9 cellular contexts compared by ENCODE assay signal in the genomic region with DNA sequence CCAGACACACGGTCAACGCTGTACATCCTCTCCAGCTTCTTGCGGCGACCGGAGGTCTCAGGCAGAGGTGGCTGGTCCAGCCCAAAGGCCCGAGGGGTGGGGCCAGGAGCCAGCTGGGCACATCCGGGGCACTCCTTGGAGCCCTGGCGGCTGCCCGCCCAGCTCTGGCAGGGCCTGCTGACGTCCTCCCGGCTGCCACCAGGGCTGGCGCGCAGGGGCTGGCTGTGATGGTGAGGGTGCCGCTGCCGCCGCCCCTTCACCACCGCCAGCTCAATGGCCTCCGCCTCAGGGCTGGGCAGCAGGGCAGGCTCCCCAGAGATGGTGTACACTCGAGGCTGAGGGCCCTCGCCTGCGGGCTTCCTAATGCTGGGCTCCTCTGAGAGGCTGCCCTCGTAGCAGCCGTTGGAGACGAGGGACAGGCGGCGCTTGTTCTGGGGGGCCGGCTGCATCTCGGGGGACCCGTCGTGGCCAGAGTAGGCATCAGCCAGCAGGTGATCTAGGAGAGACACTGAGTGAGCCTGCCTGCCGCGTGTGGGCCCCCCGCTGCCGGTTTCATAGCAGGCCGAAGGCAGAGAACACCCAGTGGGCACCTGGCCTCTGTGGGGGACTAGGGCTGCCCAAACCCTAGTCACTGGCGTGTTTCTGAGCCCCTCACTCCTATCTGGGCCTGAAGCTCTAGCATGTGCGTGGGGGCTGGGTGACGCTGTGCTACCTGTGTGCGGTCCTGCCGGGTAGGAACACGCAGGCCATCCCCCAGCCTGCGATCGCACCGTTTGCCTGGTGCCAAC. TPM values are rescaled to one million over a fixed set of nuclear protein-coding genes. Genes with fewer than 3 reads are reported as not detected.
DNase-seq lines count a peak whose midpoint lies in the region; ATAC-seq and TF ChIP-seq lines count a peak whose summit lies in the region.
"Had no signal": no experiment of that assay in that cellular context is flagged by ENCODE, and none has a peak within 500 bp of the region (broad histone marks: within the 10 kb centered on the region; RNA-seq: fewer than 3 reads in every experiment).

No MANE protein-coding gene starts in this region.

- H3K9me3 Mint-ChIP-seq in HFFc6 = no peaks in the 10 kb centered on the region
- no peaks in the 10 kb centered on the region for H3K9me3 Mint-ChIP-seq in activated T-helper 17 cell treated with anti-CD3 and anti-CD28 coated beads, Interleukin-2, amount 50 U/mL, for 72 hours

- TF ChIP-seq CTCF in HFFc6 (IDR thresholded peaks at IDR 0.05) = no peak
- TF ChIP-seq CTCF in GM13976 (IDR thresholded peaks at IDR 0.05; ENCODE audit: borderline replicate concordance, control extremely low read depth, extremely low read depth, insufficient read depth, missing control alignments) = no peak

- H3K36me3 Mint-ChIP-seq in HFFc6 (ENCODE audit: low read depth) = no peaks in the 10 kb centered on the region
- peaks cover 14% of the 10 kb centered on the region for H3K36me3 Mint-ChIP-seq in activated T-helper 17 cell treated with anti-CD3 and anti-CD28 coated beads, Interleukin-2, amount 50 U/mL, for 72 hours (ENCODE audit: low read depth)

- ATAC-seq in activated T-helper 17 cell treated with anti-CD3 and anti-CD28 coated beads, Interleukin-2, amount 50 U/mL, for 72 hours (replicated peaks) = no peak
- ATAC-seq in left cardiac atrium = no peak

- no peaks in the 10 kb centered on the region for H3K27me3 ChIP-seq in skeletal muscle satellite cell (ENCODE audit: control insufficient read depth, insufficient read depth, low read length)

- in situ Hi-C loops in GM13976 (cut with MboI; ENCODE audit: low sequenced_read_pairs, unreplicated experiment) = no loop called here

- DNase-seq in HFFc6 = no peak
- DNase-seq in left cardiac atrium = peak; percentile 27
- DNase-seq in GDM1 (lab: John Stamatoyannopoulos, UW) = no peak
- no peak for DNase-seq in epidermal melanocyte (ENCODE audit: insufficient read length, low spot score)
- no peak for DNase-seq in NCI-H187 (lab: John Stamatoyannopoulos, UW)
- DNase-seq in GM13976 (ENCODE audit: low spot score) = no peak

- H3K9me3 ChIP-seq in skeletal muscle satellite cell (replicated peaks; ENCODE audit: low read length) = no peaks in the 10 kb centered on the region

- H3K27me3 Mint-ChIP-seq in HFFc6 (ENCODE audit: insufficient read depth) = no peaks in the 10 kb centered on the region
- H3K27me3 Mint-ChIP-seq in activated T-helper 17 cell treated with anti-CD3 and anti-CD28 coated beads, Interleukin-2, amount 50 U/mL, for 72 hours = no peaks in the 10 kb centered on the region

- H3K4me2 ChIP-seq in skeletal muscle satellite cell (ENCODE audit: low read length) = peak overlapping the region; percentile 99

- H3K4me1 ChIP-seq in skeletal muscle satellite cell (ENCODE audit: control insufficient read depth, insufficient read depth, low read length) = peaks cover 44% of the 10 kb centered on the region

- peaks cover 42% of the 10 kb centered on the region for H3K36me3 ChIP-seq in skeletal muscle satellite cell (ENCODE audit: insufficient read depth, low read length)

- no peak overlapping the region for H3K27ac Mint-ChIP-seq in HFFc6
- no peak overlapping the region for H3K27ac Mint-ChIP-seq in activated T-helper 17 cell treated with anti-CD3 and anti-CD28 coated beads, Interleukin-2, amount 50 U/mL, for 72 hours

- peak overlapping the region; percentile 86 for H3K4me3 ChIP-seq in skeletal muscle satellite cell (ENCODE audit: low read length)

- H3K9ac ChIP-seq in skeletal muscle satellite cell (ENCODE audit: low read depth, low read length) = peak overlapping the region; percentile 90

- intact Hi-C loops in left cardiac atrium (cut with DNase I) = no loop called here

- H3K4me1 Mint-ChIP-seq in HFFc6 (ENCODE audit: low read depth) = no peaks in the 10 kb centered on the region
- H3K4me1 Mint-ChIP-seq in activated T-helper 17 cell treated with anti-CD3 and anti-CD28 coated beads, Interleukin-2, amount 50 U/mL, for 72 hours = no peaks in the 10 kb centered on the region

- H3K4me3 Mint-ChIP-seq in HFFc6 = peak overlapping the region; percentile 28; the same call in 1 of the 2 replicates
- H3K4me3 Mint-ChIP-seq in activated T-helper 17 cell treated with anti-CD3 and anti-CD28 coated beads, Interleukin-2, amount 50 U/mL, for 72 hours = peak overlapping the region; percentile 34

RNA-seq across cellular contexts. Expression of a gene that starts 1.5 kb away (rescaled TPM):
- 10 to 100 TPM; 24.3 to 29.9 (median 26.4) TPM for total RNA-seq in HFFc6 (2021; fragmentation: NEBNext Ultra II Directional; extraction: Animal tissue kit (Norgen Biotek cat#: 25700))
- 10 to 100 TPM; 26.6 to 35.5 TPM for total RNA-seq in activated T-helper 17 cell treated with anti-CD3 and anti-CD28 coated beads, Interleukin-2, amount 50 U/mL, for 72 hours
- 10 to 100 TPM; 20.5 to 25.1 TPM for total RNA-seq in left cardiac atrium
- 40.8 and 46.6 TPM in 2 replicates for total RNA-seq in skeletal muscle satellite cell (2012; rRNA removed)

RNA-seq across cellular contexts. Expression of a gene that starts 16.4 kb away (rescaled TPM):
- not detected for total RNA-seq in HFFc6 (2021; fragmentation: NEBNext Ultra II Directional; extraction: Animal tissue kit (Norgen Biotek cat#: 25700))
- total RNA-seq in activated T-helper 17 cell treated with anti-CD3 and anti-CD28 coated beads, Interleukin-2, amount 50 U/mL, for 72 hours = not detected
- not detected for total RNA-seq in left cardiac atrium
- total RNA-seq in skeletal muscle satellite cell (2012; rRNA removed) = not detected in 2 replicates
- total RNA-seq: ureter had no signal

RNA-seq across cellular contexts. Expression of a gene that starts 34.4 kb away (rescaled TPM):
- under 1 TPM in 5 of 6 experiments, not detected in 1; 0.09 to 0.36 (median 0.20) TPM for total RNA-seq in HFFc6 (2021; fragmentation: NEBNext Ultra II Directional; extraction: Animal tissue kit (Norgen Biotek cat#: 25700))
- under 1 TPM; 0.39 to 0.58 TPM for total RNA-seq in activated T-helper 17 cell treated with anti-CD3 and anti-CD28 coated beads, Interleukin-2, amount 50 U/mL, for 72 hours
- 1 to 10 TPM; 2.5 to 5.3 TPM for total RNA-seq in left cardiac atrium
- 0.25 TPM in 1 of 2 replicates, not detected in the other for total RNA-seq in skeletal muscle satellite cell (2012; rRNA removed)

RNA-seq across cellular contexts. Expression of a gene that starts 34.6 kb away (rescaled TPM):
- total RNA-seq in HFFc6 (2021; fragmentation: NEBNext Ultra II Directional; extraction: Animal tissue kit (Norgen Biotek cat#: 25700)) = 10 to 100 TPM in 1 of 6 experiments, 1 to 10 TPM in 5; 6.4 to 10.6 (median 8.7) TPM
- total RNA-seq in activated T-helper 17 cell treated with anti-CD3 and anti-CD28 coated beads, Interleukin-2, amount 50 U/mL, for 72 hours = 1 to 10 TPM; 8.8 to 10.0 TPM
- 10 to 100 TPM in 1 of 2 donors, 1 to 10 TPM in 1; 8.0 to 11.7 TPM for total RNA-seq in left cardiac atrium
- total RNA-seq in skeletal muscle satellite cell (2012; rRNA removed) = 2.4 and 4.6 TPM in 2 replicates
